In the genomic region with DNA sequence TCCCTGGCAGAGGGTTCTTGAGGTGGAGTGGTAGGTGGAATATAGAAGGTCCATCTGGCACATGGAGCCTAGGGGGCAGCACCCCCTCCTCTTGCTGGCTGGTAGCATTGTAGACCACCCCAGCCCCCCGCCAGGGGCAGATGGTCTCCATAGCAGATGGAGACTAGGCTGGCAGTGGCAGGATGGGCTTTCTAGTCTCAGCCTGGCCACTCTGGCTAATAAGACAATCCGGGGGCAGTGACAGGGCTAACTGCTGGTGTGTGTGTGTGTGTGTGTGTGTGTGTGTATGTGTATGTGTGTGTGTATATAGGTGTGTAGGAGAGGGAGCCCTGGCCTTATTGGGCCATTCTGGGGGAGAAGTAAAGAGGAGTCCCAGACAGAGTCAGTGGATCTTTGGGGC, we compare ENCODE assay signal across 9 cellular contexts. TPM values are rescaled to one million over a fixed set of nuclear protein-coding genes. Genes with fewer than 3 reads are reported as not detected.
DNase-seq lines count a peak whose midpoint lies in the region; ATAC-seq and TF ChIP-seq lines count a peak whose summit lies in the region.
"Had no signal": no experiment of that assay in that cellular context is flagged by ENCODE, and none has a peak within 500 bp of the region (broad histone marks: within the 10 kb centered on the region; RNA-seq: fewer than 3 reads in every experiment).

No MANE protein-coding gene starts in this region.

- WGBS in sigmoid colon, 2 donors = 67 to 77% methylated on average over 2 of the region's 2 CpGs

- H3K27ac Mint-ChIP-seq in activated CD4-positive, alpha-beta T cell treated with anti-CD3 and anti-CD28 coated beads, Interleukin-2, amount 10 ng/mL, durations not matched to agents 7 days and 5 days = peak overlapping the region; percentile 54
- peak overlapping the region; percentile 82 to 91 (median 91) for H3K27ac Mint-ChIP-seq in brain

- peaks cover 9 to 30% (median 26%) of the 10 kb centered on the region in 4 donors for H3K36me3 ChIP-seq in sigmoid colon

- no peak for ATAC-seq in HG03045 (IDR thresholded peaks at IDR 0.05; ENCODE audit: unreplicated experiment)
- ATAC-seq: gastroesophageal sphincter had no signal

- DNase-seq in activated CD4-positive, alpha-beta T cell treated with anti-CD3 and anti-CD28 coated beads, Interleukin-2, amount 10 ng/mL, durations not matched to agents 7 days and 5 days = no peak
- no peak for DNase-seq in activated CD4-positive, alpha-beta T cell treated with anti-CD3 and anti-CD28 coated beads for 48 hours
- DNase-seq in NCI-H1092 (lab: John Stamatoyannopoulos, UW) = peak; percentile 43
- peak; percentile 51 for DNase-seq in sigmoid colon
- no peak for DNase-seq in NCI-H187 treated with DMSO at 0.1 percent for 48 hours (lab: John Stamatoyannopoulos, UW)
- no peak for DNase-seq in HPDE6-E6E7 (ENCODE audit: extremely low spot score)

- peaks cover 8% of the 10 kb centered on the region for H3K36me3 Mint-ChIP-seq in activated CD4-positive, alpha-beta T cell treated with anti-CD3 and anti-CD28 coated beads, Interleukin-2, amount 10 ng/mL, durations not matched to agents 7 days and 5 days (ENCODE audit: low read depth)
- peaks cover 16% of the 10 kb centered on the region for H3K36me3 Mint-ChIP-seq in brain

- TF ChIP-seq POLR2A in sigmoid colon (IDR thresholded peaks at IDR 0.05) = no peak

- CTCF ChIA-PET in activated CD4-positive, alpha-beta T cell treated with anti-CD3 and anti-CD28 coated beads, Interleukin-2, amount 10 ng/mL, durations not matched to agents 7 days and 5 days (lab: Charles Lee) = interaction anchor here (0.9 to 1.5 kb wide), 3 partner anchors 13 to 20 kb away, joined by 3 read pairs; no protein-coding TSS in a partner anchor

- H3K27me3 ChIP-seq in sigmoid colon = no peaks in the 10 kb centered on the region

- TF ChIP-seq CTCF in brain (conservative IDR thresholded peaks at IDR 0.05) = no peak
- no peak for TF ChIP-seq CTCF in sigmoid colon (IDR thresholded peaks at IDR 0.05)

- H3K4me1 Mint-ChIP-seq in activated CD4-positive, alpha-beta T cell treated with anti-CD3 and anti-CD28 coated beads, Interleukin-2, amount 10 ng/mL, durations not matched to agents 7 days and 5 days = peaks cover 47% of the 10 kb centered on the region
- H3K4me1 Mint-ChIP-seq in brain = peaks cover 54% of the 10 kb centered on the region

- TF ChIP-seq EP300 in sigmoid colon (IDR thresholded peaks at IDR 0.05) = no peak

- intact Hi-C loops in sigmoid colon (cut with DNase I) = no loop called here

- H3K4me1 ChIP-seq in sigmoid colon = peaks cover 0 to 28% (median 22%) of the 10 kb centered on the region in 4 donors

- H3K27me3 Mint-ChIP-seq in activated CD4-positive, alpha-beta T cell treated with anti-CD3 and anti-CD28 coated beads, Interleukin-2, amount 10 ng/mL, durations not matched to agents 7 days and 5 days = no peaks in the 10 kb centered on the region
- peaks cover 3% of the 10 kb centered on the region for H3K27me3 Mint-ChIP-seq in brain

- no peaks in the 10 kb centered on the region for H3K9me3 ChIP-seq in sigmoid colon
- H3K9me3 ChIP-seq: gastroesophageal sphincter had no signal

- H3K9me3 Mint-ChIP-seq in activated CD4-positive, alpha-beta T cell treated with anti-CD3 and anti-CD28 coated beads, Interleukin-2, amount 10 ng/mL, durations not matched to agents 7 days and 5 days = no peaks in the 10 kb centered on the region
- no peaks in the 10 kb centered on the region for H3K9me3 Mint-ChIP-seq in brain

- POLR2A ChIA-PET in activated CD4-positive, alpha-beta T cell treated with anti-CD3 and anti-CD28 coated beads, Interleukin-2, amount 10 ng/mL, durations not matched to agents 7 days and 5 days (lab: Charles Lee) = no interaction called here

- H3K4me3 Mint-ChIP-seq in activated CD4-positive, alpha-beta T cell treated with anti-CD3 and anti-CD28 coated beads, Interleukin-2, amount 10 ng/mL, durations not matched to agents 7 days and 5 days = no peak overlapping the region
- H3K4me3 Mint-ChIP-seq in brain = peak overlapping the region; percentile 39 to 66 (median 61)

- no peak overlapping the region for H3K4me3 ChIP-seq in sigmoid colon
- H3K4me3 ChIP-seq: gastroesophageal sphincter had no signal

- H3K27ac ChIP-seq in sigmoid colon = peak overlapping the region in 1 of 4 donors; percentile 58

RNA-seq across cellular contexts. Expression of a gene that starts 16.1 kb away (rescaled TPM):
- 10 to 100 TPM; 33.0 to 34.8 TPM for total RNA-seq in activated CD4-positive, alpha-beta T cell treated with anti-CD3 and anti-CD28 coated beads, Interleukin-2, amount 10 ng/mL, durations not matched to agents 7 days and 5 days
- 29.6 TPM for polyA plus RNA-seq in brain (ENCODE audit: insufficient read depth, low read depth, low replicate concordance)
- total RNA-seq in sigmoid colon = 10 to 100 TPM; 54.8 to 76.5 (median 66.9) TPM
- 10 to 100 TPM; 14.4 to 28.5 (median 15.0) TPM for polyA plus RNA-seq in sigmoid colon

RNA-seq across cellular contexts. Expression of a gene that starts 17.9 kb away (rescaled TPM):
- not detected for total RNA-seq in activated CD4-positive, alpha-beta T cell treated with anti-CD3 and anti-CD28 coated beads, Interleukin-2, amount 10 ng/mL, durations not matched to agents 7 days and 5 days
- polyA plus RNA-seq in brain (ENCODE audit: insufficient read depth, low read depth, low replicate concordance) (0.81 TPM), sigmoid colon (under 1 TPM in 1 of 3 donors, not detected in 2; 0.09 TPM)
- total RNA-seq in sigmoid colon = not detected

RNA-seq across cellular contexts. Expression of a gene that starts 23.4 kb away (rescaled TPM):
- total RNA-seq in activated CD4-positive, alpha-beta T cell treated with anti-CD3 and anti-CD28 coated beads, Interleukin-2, amount 10 ng/mL, durations not matched to agents 7 days and 5 days = 1 to 10 TPM; 9.8 to 9.9 TPM
- polyA plus RNA-seq in brain (ENCODE audit: insufficient read depth, low read depth, low replicate concordance) = 12.8 TPM
- total RNA-seq in sigmoid colon = 10 to 100 TPM; 38.9 to 76.4 (median 46.6) TPM
- 10 to 100 TPM in 1 of 3 donors, 1 to 10 TPM in 2; 2.5 to 13.4 (median 9.0) TPM for polyA plus RNA-seq in sigmoid colon

RNA-seq across cellular contexts. Expression of a gene that starts 38.8 kb away (rescaled TPM):
- 100 to 1,000 TPM in 1 of 2 experiments, 10 to 100 TPM in 1; 80.9 to 110 TPM for total RNA-seq in activated CD4-positive, alpha-beta T cell treated with anti-CD3 and anti-CD28 coated beads, Interleukin-2, amount 10 ng/mL, durations not matched to agents 7 days and 5 days
- polyA plus RNA-seq in brain (ENCODE audit: insufficient read depth, low read depth, low replicate concordance) (88.2 TPM), sigmoid colon (10 to 100 TPM; 15.0 to 30.4 (median 20.6) TPM)
- total RNA-seq in sigmoid colon = 10 to 100 TPM; 41.4 to 50.1 (median 44.7) TPM

Comparison
In these comparisons a context has a peak if more than half of its experiments do, and no peak if none do; other contexts are left out.
1. DNase-seq: peak in NCI-H1092 (single experiment) and sigmoid colon (single experiment); none in activated CD4-positive, alpha-beta T cell treated with anti-CD3 and anti-CD28 coated beads, Interleukin-2, amount 10 ng/mL, durations not matched to agents 7 days and 5 days (single experiment), activated CD4-positive, alpha-beta T cell treated with anti-CD3 and anti-CD28 coated beads for 48 hours (single experiment), NCI-H187 treated with DMSO at 0.1 percent for 48 hours (single experiment) and HPDE6-E6E7 (single experiment).